13 cellular contexts compared by ENCODE assay signal in the genomic region with DNA sequence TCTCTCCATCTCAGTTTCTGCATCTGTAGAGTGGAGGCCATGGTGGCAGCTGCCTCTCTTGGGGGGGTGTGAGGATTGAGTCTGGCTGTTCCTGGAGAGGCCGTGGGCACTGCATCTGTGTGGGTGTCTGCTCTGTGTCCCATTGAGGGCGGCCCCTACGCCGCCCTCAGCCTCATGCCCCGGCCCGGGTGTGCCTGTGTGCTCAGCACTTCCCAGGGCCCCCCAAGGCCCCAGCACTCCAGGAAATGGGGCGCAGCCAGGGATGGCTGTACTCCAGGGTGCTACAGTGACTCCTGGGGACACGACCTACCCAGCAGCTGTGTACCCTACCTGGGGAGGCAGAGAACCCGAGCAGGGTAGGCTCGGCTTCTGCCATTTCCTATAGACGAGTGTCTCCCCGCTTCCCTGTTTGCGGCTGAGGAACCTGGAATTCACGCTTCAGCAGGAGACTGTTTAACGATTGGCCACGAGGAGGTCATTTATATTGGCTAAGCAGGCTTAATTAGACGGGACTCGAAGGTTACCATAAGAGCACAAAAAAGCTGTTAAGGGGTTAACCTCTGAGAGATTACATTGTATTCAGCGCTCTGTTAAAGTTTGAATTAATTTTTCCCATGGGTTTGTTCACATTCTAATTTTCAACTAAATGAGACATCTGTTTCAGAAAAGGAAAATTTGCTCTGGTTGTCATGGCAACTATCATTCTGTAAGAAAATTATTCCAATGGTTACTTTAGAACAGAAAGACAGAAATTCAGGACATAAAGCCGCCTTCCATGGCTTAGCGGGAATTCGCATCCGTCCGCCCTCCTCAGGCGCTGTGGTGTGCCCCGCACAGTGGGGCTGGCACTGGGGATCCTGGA.
"Had no signal": no experiment of that assay in that cellular context is flagged by ENCODE, and none has a peak within 500 bp of the region (broad histone marks: within the 10 kb centered on the region; RNA-seq: fewer than 3 reads in every experiment).

No MANE protein-coding gene starts in this region.

- H3K36me3 ChIP-seq: colonic mucosa, tibial artery, uterus had no signal

- H3K27ac ChIP-seq: colonic mucosa, skin epidermis, tibial artery, uterus had no signal

- H3K4me3 Mint-ChIP-seq: activated naive CD4-positive, alpha-beta T cell treated with anti-CD3 and anti-CD28 coated beads, Interleukin-2, amount 50 U/mL, for 24 hours; naive thymus-derived CD8-positive, alpha-beta T cell had no signal

- DNase-seq: activated CD4-positive, CD25-positive, alpha-beta regulatory T cell; activated effector memory CD4-positive, alpha-beta T cell treated with Interleukin-2 at 50 U/mL for 16 hours; colonic mucosa; effector CD8-positive, alpha-beta T cell; hippocampal formation; mucosa of descending colon; T-helper 2 cell; tibial artery; uterus had no signal

- ATAC-seq: mucosa of descending colon; naive thymus-derived CD8-positive, alpha-beta T cell had no signal

- H3K36me3 Mint-ChIP-seq: activated naive CD4-positive, alpha-beta T cell treated with anti-CD3 and anti-CD28 coated beads, Interleukin-2, amount 50 U/mL, for 24 hours; naive thymus-derived CD8-positive, alpha-beta T cell had no signal

- H3K27me3 Mint-ChIP-seq: activated naive CD4-positive, alpha-beta T cell treated with anti-CD3 and anti-CD28 coated beads, Interleukin-2, amount 50 U/mL, for 24 hours had no signal

- H3K27me3 ChIP-seq: colonic mucosa, uterus had no signal

- H3K4me1 Mint-ChIP-seq: activated naive CD4-positive, alpha-beta T cell treated with anti-CD3 and anti-CD28 coated beads, Interleukin-2, amount 50 U/mL, for 24 hours; naive thymus-derived CD8-positive, alpha-beta T cell had no signal

- H3K9me3 Mint-ChIP-seq: activated naive CD4-positive, alpha-beta T cell treated with anti-CD3 and anti-CD28 coated beads, Interleukin-2, amount 50 U/mL, for 24 hours had no signal

- H3K27ac Mint-ChIP-seq: activated naive CD4-positive, alpha-beta T cell treated with anti-CD3 and anti-CD28 coated beads, Interleukin-2, amount 50 U/mL, for 24 hours; naive thymus-derived CD8-positive, alpha-beta T cell had no signal

- H3K9me3 ChIP-seq: colonic mucosa, mucosa of descending colon, tibial artery, uterus had no signal

- H3K4me3 ChIP-seq: colonic mucosa, lung, mucosa of descending colon, skin epidermis, tibial artery, uterus had no signal

- H3K4me1 ChIP-seq: colonic mucosa, tibial artery, uterus had no signal
